20 cellular contexts compared by ENCODE assay signal in genomic region chr1:51871351-51871975, GRCh38. TPM values are rescaled to one million over a fixed set of nuclear protein-coding genes. Genes with fewer than 3 reads are reported as not detected.
DNase-seq lines count a peak whose midpoint lies in the region; ATAC-seq and TF ChIP-seq lines count a peak whose summit lies in the region.
"Had no signal": no experiment of that assay in that cellular context is flagged by ENCODE, and none has a peak within 500 bp of the region (broad histone marks: within the 10 kb centered on the region; RNA-seq: fewer than 3 reads in every experiment).

No MANE protein-coding gene starts in this region.

- CTCF ChIA-PET in CD8-positive, alpha-beta T cell (lab: Charles Lee) = no interaction called here

- H3K4me1 ChIP-seq in CD8-positive, alpha-beta T cell (ENCODE audit: insufficient read depth, low read length) = peaks cover 22% of the 10 kb centered on the region

- H3K4me3 ChIP-seq in CD8-positive, alpha-beta T cell (ENCODE audit: low read depth, low read length) = no peak overlapping the region
- H3K4me3 ChIP-seq in WERI-Rb-1 (ENCODE audit: low read depth, low read length) = no peak overlapping the region
- H3K4me3 ChIP-seq: BLaER1 treated with 17β-estradiol and CSF1 and Interleukin-3, amounts not matched to agents 10 nM and 100 nM; gastroesophageal sphincter; GM23248; upper lobe of right lung had no signal

- H3K27ac Mint-ChIP-seq in CD8-positive, alpha-beta T cell = peak overlapping the region; percentile 62
- peak overlapping the region; percentile 34; the same call in 1 of the 2 replicates for H3K27ac Mint-ChIP-seq in HFFc6
- H3K27ac Mint-ChIP-seq in effector memory CD8-positive, alpha-beta T cell = peak overlapping the region; percentile 13 to 59

- ATAC-seq in activated CD4-positive, CD25-positive, alpha-beta regulatory T cell treated with anti-CD3 and anti-CD28 coated beads, Interleukin-2, amount 50 U/mL, for 24 hours = peak; percentile 56 to 76
- no peak for ATAC-seq in CD8-positive, alpha-beta T cell
- no peak for ATAC-seq in effector memory CD8-positive, alpha-beta T cell (replicated peaks)
- ATAC-seq: gastroesophageal sphincter, upper lobe of right lung had no signal

- peaks cover 84% of the 10 kb centered on the region for H3K4me1 Mint-ChIP-seq in CD8-positive, alpha-beta T cell (ENCODE audit: low read depth)
- H3K4me1 Mint-ChIP-seq in HFFc6 (ENCODE audit: low read depth) = peaks cover 55% of the 10 kb centered on the region
- H3K4me1 Mint-ChIP-seq in effector memory CD8-positive, alpha-beta T cell (ENCODE audit: low read depth in 2 of 2) = peaks cover 47 to 67% of the 10 kb centered on the region in 2 donors

- H3K9me3 ChIP-seq in CD8-positive, alpha-beta T cell (ENCODE audit: low read length) = no peaks in the 10 kb centered on the region
- no peaks in the 10 kb centered on the region for H3K9me3 ChIP-seq in WERI-Rb-1 (ENCODE audit: severe bottlenecking)
- H3K9me3 ChIP-seq: BLaER1 treated with 17β-estradiol and CSF1 and Interleukin-3, amounts not matched to agents 10 nM and 100 nM; gastroesophageal sphincter; upper lobe of right lung had no signal

- H3K9me3 Mint-ChIP-seq in CD8-positive, alpha-beta T cell = no peaks in the 10 kb centered on the region
- peaks cover under 1% of the 10 kb centered on the region; the same call in 1 of the 2 replicates for H3K9me3 Mint-ChIP-seq in HFFc6
- H3K9me3 Mint-ChIP-seq in effector memory CD8-positive, alpha-beta T cell = no peaks in the 10 kb centered on the region
- H3K9me3 Mint-ChIP-seq: brain; dendritic cell treated with granulocyte-macrophage colony-stimulating factor and Interleukin-4, amounts not matched to agents 40 ng/mL and 50 ng/mL, for 4 days had no signal

- intact Hi-C loops in CD8-positive, alpha-beta T cell (cut with DNase I, micrococcal nuclease) = loop anchor here in 1 of 2 experiments (10.0 kb wide), 1 partner anchor 853 kb away; the partner anchor contains the start of gene ZYG11B

- no peak for DNase-seq in activated CD4-positive, CD25-positive, alpha-beta regulatory T cell (lab: John Stamatoyannopoulos, UW)
- no peak for DNase-seq in CD8-positive, alpha-beta T cell
- no peak for DNase-seq in HFFc6
- DNase-seq in effector memory CD8-positive, alpha-beta T cell = no peak
- DNase-seq in nucleus accumbens (lab: John Stamatoyannopoulos, UW) = no peak
- no peak for DNase-seq in WERI-Rb-1
- DNase-seq in HuH-7 (ENCODE audit: low spot score) = no peak
- DNase-seq: activated effector memory CD4-positive, alpha-beta T cell treated with anti-CD3 and anti-CD28 coated beads, Interleukin-2, amount 50 U/mL, for 16 hours; DMS79 treated with DMSO at 0.1 percent for 48 hours; GM23248; NCI-H187; NCI-H510A; stimulated activated naive CD4-positive, alpha-beta T cell; T1000; upper lobe of right lung had no signal

- H3K27me3 ChIP-seq in CD8-positive, alpha-beta T cell (ENCODE audit: insufficient read depth, low read length) = no peaks in the 10 kb centered on the region
- no peaks in the 10 kb centered on the region for H3K27me3 ChIP-seq in WERI-Rb-1 (ENCODE audit: insufficient read depth, low read depth, severe bottlenecking)
- H3K27me3 ChIP-seq: BLaER1 treated with 17β-estradiol and CSF1 and Interleukin-3, amounts not matched to agents 10 nM and 100 nM; gastroesophageal sphincter; upper lobe of right lung had no signal

- H3K4me3 Mint-ChIP-seq in CD8-positive, alpha-beta T cell = no peak overlapping the region
- H3K4me3 Mint-ChIP-seq in HFFc6 = no peak overlapping the region
- peak overlapping the region in 1 of 2 donors; percentile 3 for H3K4me3 Mint-ChIP-seq in effector memory CD8-positive, alpha-beta T cell
- H3K4me3 Mint-ChIP-seq: dendritic cell treated with granulocyte-macrophage colony-stimulating factor and Interleukin-4, amounts not matched to agents 40 ng/mL and 50 ng/mL, for 4 days had no signal

- no peak overlapping the region for H3K27ac ChIP-seq in CD8-positive, alpha-beta T cell (ENCODE audit: low read depth, low read length)
- H3K27ac ChIP-seq in WERI-Rb-1 = no peak overlapping the region
- H3K27ac ChIP-seq: BLaER1 treated with 17β-estradiol and CSF1 and Interleukin-3, amounts not matched to agents 10 nM and 100 nM; gastroesophageal sphincter; GM23248; upper lobe of right lung had no signal

- POLR2A ChIA-PET in CD8-positive, alpha-beta T cell (lab: Charles Lee) = no interaction called here

- H3K27me3 Mint-ChIP-seq in CD8-positive, alpha-beta T cell (ENCODE audit: low read depth) = no peaks in the 10 kb centered on the region
- peaks cover 2% of the 10 kb centered on the region for H3K27me3 Mint-ChIP-seq in HFFc6 (ENCODE audit: insufficient read depth)
- H3K27me3 Mint-ChIP-seq in effector memory CD8-positive, alpha-beta T cell = no peaks in the 10 kb centered on the region
- H3K27me3 Mint-ChIP-seq: brain; dendritic cell treated with granulocyte-macrophage colony-stimulating factor and Interleukin-4, amounts not matched to agents 40 ng/mL and 50 ng/mL, for 4 days had no signal

- peaks cover 30% of the 10 kb centered on the region for H3K36me3 Mint-ChIP-seq in CD8-positive, alpha-beta T cell
- H3K36me3 Mint-ChIP-seq in HFFc6 (ENCODE audit: low read depth) = peaks cover 10% of the 10 kb centered on the region
- H3K36me3 Mint-ChIP-seq in effector memory CD8-positive, alpha-beta T cell (ENCODE audit: insufficient read depth) = peaks cover 13% of the 10 kb centered on the region

- no peak for TF ChIP-seq CTCF in CD8-positive, alpha-beta T cell (IDR thresholded peaks at IDR 0.05)
- no peak for TF ChIP-seq CTCF in HFFc6 (IDR thresholded peaks at IDR 0.05)
- TF ChIP-seq CTCF in WERI-Rb-1 (IDR thresholded peaks at IDR 0.05; ENCODE audit: low read depth, low read length) = no peak

- H3K36me3 ChIP-seq in CD8-positive, alpha-beta T cell (ENCODE audit: insufficient read depth, low read length) = no peaks in the 10 kb centered on the region
- peaks cover 14% of the 10 kb centered on the region for H3K36me3 ChIP-seq in WERI-Rb-1
- H3K36me3 ChIP-seq: upper lobe of right lung had no signal

RNA-seq across cellular contexts. Expression of gene NRDC, which starts 7.1 kb away (rescaled TPM):
- total RNA-seq in CD8-positive, alpha-beta T cell = 10 to 100 TPM; 47.6 to 54.3 TPM
- 100 to 1,000 TPM; 186 to 207 (median 193) TPM for total RNA-seq in HFFc6 (2021; fragmentation: NEBNext Ultra II Directional; extraction: Animal tissue kit (Norgen Biotek cat#: 25700))

Comparison
In these comparisons a context has a peak if more than half of its experiments do, and no peak if none do; other contexts are left out.
1. ATAC-seq: peak in activated CD4-positive, CD25-positive, alpha-beta regulatory T cell treated with anti-CD3 and anti-CD28 coated beads, Interleukin-2, amount 50 U/mL, for 24 hours (2 of 2); none in CD8-positive, alpha-beta T cell (single experiment) and effector memory CD8-positive, alpha-beta T cell (single experiment).
2. Peak in every context shown above with its lines, with median percentiles within 50 percentile points of each other: H3K27ac Mint-ChIP-seq.